ENCODE assay signal across 1 cellular context in genomic region chr11:68150029-68150428, GRCh38.
A peak's percentile ranks its signal among the peaks of the same experiment; 100 is the strongest.
TF ChIP-seq lines count a peak whose summit lies in the region.

No MANE protein-coding gene starts in this region.

TF ChIP-seq in HepG2, 621 proteins besides CTCF, POLR2A, EP300 and RAD21 (continued from another document):
- TF ChIP-seq, protein P1, sequence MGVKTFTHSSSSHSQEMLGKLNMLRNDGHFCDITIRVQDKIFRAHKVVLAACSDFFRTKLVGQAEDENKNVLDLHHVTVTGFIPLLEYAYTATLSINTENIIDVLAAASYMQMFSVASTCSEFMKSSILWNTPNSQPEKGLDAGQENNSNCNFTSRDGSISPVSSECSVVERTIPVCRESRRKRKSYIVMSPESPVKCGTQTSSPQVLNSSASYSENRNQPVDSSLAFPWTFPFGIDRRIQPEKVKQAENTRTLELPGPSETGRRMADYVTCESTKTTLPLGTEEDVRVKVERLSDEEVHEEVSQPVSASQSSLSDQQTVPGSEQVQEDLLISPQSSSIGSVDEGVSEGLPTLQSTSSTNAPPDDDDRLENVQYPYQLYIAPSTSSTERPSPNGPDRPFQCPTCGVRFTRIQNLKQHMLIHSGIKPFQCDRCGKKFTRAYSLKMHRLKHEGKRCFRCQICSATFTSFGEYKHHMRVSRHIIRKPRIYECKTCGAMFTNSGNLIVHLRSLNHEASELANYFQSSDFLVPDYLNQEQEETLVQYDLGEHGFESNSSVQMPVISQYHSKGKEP (CRISPR knock-in tag; IDR thresholded peaks at IDR 0.05): no peak
- TF ChIP-seq ZNF256 (CRISPR knock-in tag; conservative IDR thresholded peaks at IDR 0.05): no peak
- TF ChIP-seq MAX (IDR thresholded peaks at IDR 0.05): no peak
- TF ChIP-seq SP5 (CRISPR knock-in tag; IDR thresholded peaks at IDR 0.05; ENCODE audit: borderline replicate concordance, low read depth): no peak
- no peak for TF ChIP-seq ZNF883 (CRISPR knock-in tag; IDR thresholded peaks at IDR 0.05; ENCODE audit: not compliant biosample characterization)
- TF ChIP-seq, protein P2, sequence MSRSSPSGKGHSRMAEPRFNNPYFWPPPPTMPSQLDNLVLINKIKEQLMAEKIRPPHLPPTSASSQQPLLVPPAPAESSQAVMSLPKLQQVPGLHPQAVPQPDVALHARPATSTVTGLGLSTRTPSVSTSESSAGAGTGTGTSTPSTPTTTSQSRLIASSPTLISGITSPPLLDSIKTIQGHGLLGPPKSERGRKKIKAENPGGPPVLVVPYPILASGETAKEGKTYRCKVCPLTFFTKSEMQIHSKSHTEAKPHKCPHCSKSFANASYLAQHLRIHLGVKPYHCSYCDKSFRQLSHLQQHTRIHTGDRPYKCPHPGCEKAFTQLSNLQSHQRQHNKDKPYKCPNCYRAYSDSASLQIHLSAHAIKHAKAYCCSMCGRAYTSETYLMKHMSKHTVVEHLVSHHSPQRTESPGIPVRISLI (CRISPR knock-in tag; IDR thresholded peaks at IDR 0.05; ENCODE audit: borderline replicate concordance): peak; percentile 48; the same call in 1 of the 2 replicates
- peak; percentile 48; the same call in 1 of the 2 replicates for TF ChIP-seq CEBPB (IDR thresholded peaks at IDR 0.05; ENCODE audit: borderline replicate concordance, low read depth, low read length)
- TF ChIP-seq, protein P3, sequence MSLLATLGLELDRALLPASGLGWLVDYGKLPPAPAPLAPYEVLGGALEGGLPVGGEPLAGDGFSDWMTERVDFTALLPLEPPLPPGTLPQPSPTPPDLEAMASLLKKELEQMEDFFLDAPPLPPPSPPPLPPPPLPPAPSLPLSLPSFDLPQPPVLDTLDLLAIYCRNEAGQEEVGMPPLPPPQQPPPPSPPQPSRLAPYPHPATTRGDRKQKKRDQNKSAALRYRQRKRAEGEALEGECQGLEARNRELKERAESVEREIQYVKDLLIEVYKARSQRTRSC (CRISPR knock-in tag; IDR thresholded peaks at IDR 0.05; ENCODE audit: low read depth): no peak
- TF ChIP-seq ZNF263 (CRISPR knock-in tag; IDR thresholded peaks at IDR 0.05): no peak
- TF ChIP-seq, protein P4, sequence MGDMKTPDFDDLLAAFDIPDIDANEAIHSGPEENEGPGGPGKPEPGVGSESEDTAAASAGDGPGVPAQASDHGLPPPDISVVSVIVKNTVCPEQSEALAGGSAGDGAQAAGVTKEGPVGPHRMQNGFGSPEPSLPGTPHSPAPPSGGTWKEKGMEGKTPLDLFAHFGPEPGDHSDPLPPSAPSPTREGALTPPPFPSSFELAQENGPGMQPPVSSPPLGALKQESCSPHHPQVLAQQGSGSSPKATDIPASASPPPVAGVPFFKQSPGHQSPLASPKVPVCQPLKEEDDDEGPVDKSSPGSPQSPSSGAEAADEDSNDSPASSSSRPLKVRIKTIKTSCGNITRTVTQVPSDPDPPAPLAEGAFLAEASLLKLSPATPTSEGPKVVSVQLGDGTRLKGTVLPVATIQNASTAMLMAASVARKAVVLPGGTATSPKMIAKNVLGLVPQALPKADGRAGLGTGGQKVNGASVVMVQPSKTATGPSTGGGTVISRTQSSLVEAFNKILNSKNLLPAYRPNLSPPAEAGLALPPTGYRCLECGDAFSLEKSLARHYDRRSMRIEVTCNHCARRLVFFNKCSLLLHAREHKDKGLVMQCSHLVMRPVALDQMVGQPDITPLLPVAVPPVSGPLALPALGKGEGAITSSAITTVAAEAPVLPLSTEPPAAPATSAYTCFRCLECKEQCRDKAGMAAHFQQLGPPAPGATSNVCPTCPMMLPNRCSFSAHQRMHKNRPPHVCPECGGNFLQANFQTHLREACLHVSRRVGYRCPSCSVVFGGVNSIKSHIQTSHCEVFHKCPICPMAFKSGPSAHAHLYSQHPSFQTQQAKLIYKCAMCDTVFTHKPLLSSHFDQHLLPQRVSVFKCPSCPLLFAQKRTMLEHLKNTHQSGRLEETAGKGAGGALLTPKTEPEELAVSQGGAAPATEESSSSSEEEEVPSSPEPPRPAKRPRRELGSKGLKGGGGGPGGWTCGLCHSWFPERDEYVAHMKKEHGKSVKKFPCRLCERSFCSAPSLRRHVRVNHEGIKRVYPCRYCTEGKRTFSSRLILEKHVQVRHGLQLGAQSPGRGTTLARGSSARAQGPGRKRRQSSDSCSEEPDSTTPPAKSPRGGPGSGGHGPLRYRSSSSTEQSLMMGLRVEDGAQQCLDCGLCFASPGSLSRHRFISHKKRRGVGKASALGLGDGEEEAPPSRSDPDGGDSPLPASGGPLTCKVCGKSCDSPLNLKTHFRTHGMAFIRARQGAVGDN (CRISPR knock-in tag; IDR thresholded peaks at IDR 0.05): peak; percentile 35; the same call in 1 of the 2 replicates
- TF ChIP-seq DRAP1 (CRISPR knock-in tag; IDR thresholded peaks at IDR 0.05): no peak
- TF ChIP-seq GATAD2A (CRISPR knock-in tag; IDR thresholded peaks at IDR 0.05): 0 out of 2 replicates have a peak, but pooled peaks have one; percentile 26
- TF ChIP-seq NR2F2 (IDR thresholded peaks at IDR 0.05; ENCODE audit: borderline replicate concordance, low read depth): no peak
- TF ChIP-seq ZSCAN29 (CRISPR knock-in tag; conservative IDR thresholded peaks at IDR 0.05): no peak
- TF ChIP-seq, protein P5, sequence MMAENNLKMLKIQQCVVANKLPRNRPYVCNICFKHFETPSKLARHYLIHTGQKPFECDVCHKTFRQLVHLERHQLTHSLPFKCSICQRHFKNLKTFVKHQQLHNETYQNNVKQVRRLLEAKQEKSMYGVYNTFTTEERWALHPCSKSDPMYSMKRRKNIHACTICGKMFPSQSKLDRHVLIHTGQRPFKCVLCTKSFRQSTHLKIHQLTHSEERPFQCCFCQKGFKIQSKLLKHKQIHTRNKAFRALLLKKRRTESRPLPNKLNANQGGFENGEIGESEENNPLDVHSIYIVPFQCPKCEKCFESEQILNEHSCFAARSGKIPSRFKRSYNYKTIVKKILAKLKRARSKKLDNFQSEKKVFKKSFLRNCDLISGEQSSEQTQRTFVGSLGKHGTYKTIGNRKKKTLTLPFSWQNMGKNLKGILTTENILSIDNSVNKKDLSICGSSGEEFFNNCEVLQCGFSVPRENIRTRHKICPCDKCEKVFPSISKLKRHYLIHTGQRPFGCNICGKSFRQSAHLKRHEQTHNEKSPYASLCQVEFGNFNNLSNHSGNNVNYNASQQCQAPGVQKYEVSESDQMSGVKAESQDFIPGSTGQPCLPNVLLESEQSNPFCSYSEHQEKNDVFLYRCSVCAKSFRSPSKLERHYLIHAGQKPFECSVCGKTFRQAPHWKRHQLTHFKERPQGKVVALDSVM (CRISPR knock-in tag; IDR thresholded peaks at IDR 0.05): peak; percentile 46
- TF ChIP-seq RFX3 (CRISPR knock-in tag; IDR thresholded peaks at IDR 0.05): no peak
- TF ChIP-seq ZNF512B (CRISPR knock-in tag; IDR thresholded peaks at IDR 0.05; ENCODE audit: borderline replicate concordance): no peak
- TF ChIP-seq ZNF430 (CRISPR knock-in tag; IDR thresholded peaks at IDR 0.05): peak; percentile 82
